Comparison of ENCODE assay signal across 22 cellular contexts in the genomic region with DNA sequence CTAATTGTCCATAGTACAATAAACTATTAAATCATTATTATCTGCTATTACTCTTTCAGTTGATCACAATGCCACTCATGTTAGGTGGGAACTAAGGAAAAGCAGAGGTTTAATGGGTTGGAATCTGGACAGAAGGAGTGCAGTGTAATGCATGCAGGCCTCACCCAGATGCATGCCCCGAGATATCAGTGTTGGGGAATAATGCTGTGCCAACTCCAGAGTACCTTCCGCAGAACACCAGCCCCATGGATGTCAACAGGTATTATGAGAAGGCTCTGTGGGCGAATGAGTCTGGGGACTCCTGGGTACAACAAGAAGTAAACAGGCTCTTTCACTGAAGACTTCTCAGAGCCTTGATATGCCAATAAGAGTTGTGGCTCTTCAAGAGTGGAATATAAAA.
"Had no signal": no experiment of that assay in that cellular context is flagged by ENCODE, and none has a peak within 500 bp of the region (broad histone marks: within the 10 kb centered on the region; RNA-seq: fewer than 3 reads in every experiment).

No MANE protein-coding gene starts in this region.

- H3K4me3 ChIP-seq: hepatocyte, left lung, left ventricle myocardium inferior, lower lobe of right lung, lung, mucosa of descending colon had no signal

- H3K36me3 ChIP-seq: left lung, left ventricle myocardium inferior, lower lobe of right lung had no signal

- DNase-seq: hippocampal formation; hypothalamus; immature natural killer cell; kidney; kidney glomerular epithelial cell; left cardiac atrium; left colon; left lung; left ventricle myocardium inferior; left ventricle myocardium superior; lower lobe of right lung; mammary epithelial cell; mesenchymal stem cell; mesendoderm; midbrain; mucosa of descending colon; naive B cell; naive thymus-derived CD4-positive, alpha-beta T cell; naive thymus-derived CD8-positive, alpha-beta T cell had no signal

- H3K4me2 ChIP-seq: hepatocyte had no signal

- H3K9me3 ChIP-seq: left lung, left ventricle myocardium inferior, lower lobe of right lung, mucosa of descending colon had no signal

- H3K27me3 ChIP-seq: hepatocyte, left lung had no signal

- H3K27ac ChIP-seq: hepatocyte, left lung, left ventricle myocardium inferior, lower lobe of right lung had no signal

- H3K4me1 ChIP-seq: left lung, left ventricle myocardium inferior, lower lobe of right lung had no signal

- H2AFZ ChIP-seq: hepatocyte had no signal

- ATAC-seq: left cardiac atrium; left colon; left lobe of liver; left lung; left ventricle myocardium superior; lower lobe of right lung; mucosa of descending colon; naive thymus-derived CD4-positive, alpha-beta T cell; naive thymus-derived CD8-positive, alpha-beta T cell had no signal
